In the genomic region with DNA sequence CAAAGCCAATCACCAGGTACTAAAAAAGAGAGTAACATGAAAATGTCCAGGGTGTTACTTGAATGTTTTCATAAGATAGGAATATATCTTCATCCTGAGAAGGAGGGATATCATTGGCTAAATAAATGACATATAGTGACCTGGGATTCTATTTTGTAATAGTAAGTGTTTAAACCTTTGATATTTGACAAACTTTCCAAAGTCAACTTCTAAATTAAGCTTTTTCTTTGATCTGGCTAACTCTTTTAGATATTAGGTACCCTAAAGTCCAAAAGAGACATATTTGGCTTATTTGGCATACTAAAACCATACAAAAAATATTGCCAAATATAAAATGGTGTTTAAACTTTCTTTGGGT, we compare ENCODE assay signal across 29 cellular contexts. TPM values are rescaled to one million over a fixed set of nuclear protein-coding genes. Genes with fewer than 3 reads are reported as not detected.
"Had no signal": no experiment of that assay in that cellular context is flagged by ENCODE, and none has a peak within 500 bp of the region (broad histone marks: within the 10 kb centered on the region; RNA-seq: fewer than 3 reads in every experiment).

No MANE protein-coding gene starts in this region.

- H3K27me3 ChIP-seq: breast epithelium, esophagus squamous epithelium, left lung, upper lobe of left lung had no signal

- DNase-seq: activated CD4-positive, alpha-beta T cell treated with anti-CD3 and anti-CD28 coated beads for 48 hours; activated effector memory CD4-positive, alpha-beta T cell treated with Interleukin-2 at 50 U/mL for 16 hours; activated naive CD4-positive, alpha-beta T cell treated with anti-CD3 and anti-CD28 coated beads, Interleukin-2, amount 50 U/mL, for 16 hours; activated T-cell treated with anti-CD3 and anti-CD28 coated beads for 4 hours; activated T-cell treated with anti-CD3 and anti-CD28 coated beads, Interleukin-2, amount 50 U/mL, for 72 hours; central memory CD4-positive, alpha-beta T cell; dermis blood vessel endothelial cell; effector CD4-positive, alpha-beta T cell; esophagus squamous epithelium; foreskin melanocyte; heart right ventricle; kidney glomerular epithelial cell; left lung; mesendoderm; posterior cingulate gyrus; right cardiac atrium; stimulated activated CD4-positive, alpha-beta T cell treated with anti-CD3 and anti-CD28 coated beads, Interleukin-2, amount 100 ng/mL, for 48 hours; stimulated activated naive CD8-positive, alpha-beta T cell treated with anti-CD3 and anti-CD28 coated beads, Interleukin-15, amount 100 ng/mL, for 72 hours; substantia nigra; upper lobe of left lung had no signal

- FAIRE-seq: endometrium had no signal

- H3K9me3 ChIP-seq: esophagus squamous epithelium, upper lobe of left lung had no signal

- ATAC-seq: heart right ventricle, left lung, right cardiac atrium had no signal

- H3K36me3 ChIP-seq: breast epithelium, esophagus squamous epithelium, heart right ventricle, left lung, upper lobe of left lung had no signal

- H3K27ac ChIP-seq: breast epithelium, epithelial cell of prostate, esophagus squamous epithelium, heart right ventricle, left lung, upper lobe of left lung had no signal

- H3K4me3 Mint-ChIP-seq: activated T-cell treated with anti-CD3 and anti-CD28 coated beads, Interleukin-2, amount 50 U/mL, for 72 hours; nephron; stimulated activated naive CD8-positive, alpha-beta T cell treated with anti-CD3 and anti-CD28 coated beads, Interleukin-15, amount 100 ng/mL, for 72 hours had no signal

- H3K4me1 Mint-ChIP-seq: nephron had no signal

- H3K27me3 Mint-ChIP-seq: stimulated activated naive CD8-positive, alpha-beta T cell treated with anti-CD3 and anti-CD28 coated beads, Interleukin-15, amount 100 ng/mL, for 72 hours had no signal

- H3K4me1 ChIP-seq: breast epithelium, esophagus squamous epithelium, heart right ventricle, left lung, upper lobe of left lung had no signal

- H3K9me3 Mint-ChIP-seq: activated T-cell treated with anti-CD3 and anti-CD28 coated beads, Interleukin-2, amount 50 U/mL, for 72 hours had no signal

- H3K27ac Mint-ChIP-seq: activated T-cell treated with anti-CD3 and anti-CD28 coated beads, Interleukin-2, amount 50 U/mL, for 72 hours; nephron; stimulated activated naive CD8-positive, alpha-beta T cell treated with anti-CD3 and anti-CD28 coated beads, Interleukin-15, amount 100 ng/mL, for 72 hours had no signal

- H3K4me3 ChIP-seq: breast epithelium, esophagus squamous epithelium, heart right ventricle, left lung, lung, upper lobe of left lung had no signal

RNA-seq across cellular contexts. Expression of a gene that starts 51.9 kb away (rescaled TPM):
- total RNA-seq: activated T-cell treated with anti-CD3 and anti-CD28 coated beads, Interleukin-2, amount 50 U/mL, for 72 hours; dermis blood vessel endothelial cell; esophagus squamous epithelium; glomerular endothelial cell; heart right ventricle; left lung; lung; mononuclear cell; osteoblast; right cardiac atrium; T-helper 1 cell treated with Interleukin-12 subunit alpha and Interleukin-12 subunit beta and Interleukin-4 antibody, amounts not matched to agents 30 ng/mL and 1 ng/mL, for 36 hours had no signal
- polyA plus RNA-seq: heart right ventricle, lung, right cardiac atrium had no signal
